ENCODE assay signal across 11 cellular contexts in genomic region chr11:2927493-2927800, GRCh38. TPM values are rescaled to one million over a fixed set of nuclear protein-coding genes. Genes with fewer than 3 reads are reported as not detected.
DNase-seq lines count a peak whose midpoint lies in the region; ATAC-seq and TF ChIP-seq lines count a peak whose summit lies in the region.
"Had no signal": no experiment of that assay in that cellular context is flagged by ENCODE, and none has a peak within 500 bp of the region (broad histone marks: within the 10 kb centered on the region; RNA-seq: fewer than 3 reads in every experiment).

No MANE protein-coding gene starts in this region.

- CTCF ChIA-PET in HCT116 (lab: Charles Lee), result no interaction called here

- DNase-seq in AG09309 (ENCODE audit: low read depth) (no peak), HCT116 (ENCODE audit: low read depth, low spot score) (no peak), brain microvascular endothelial cell (no peak), SIG-M5 treated with dmso at 0.1 percent for 504 hours (lab: John Stamatoyannopoulos, UW; ENCODE audit: unreplicated experiment) (no peak), NCI-H524 (lab: John Stamatoyannopoulos, UW) (no peak), NCI-H1048 (lab: John Stamatoyannopoulos, UW) (no peak)
- DNase-seq: HCEC 1CT, KG1 had no signal

- POLR2A ChIA-PET in HCT116 (lab: Charles Lee), result interaction anchor here (3.0 to 4.5 kb wide), 2 partner anchors 15 to 35 kb away, joined by 13 to 50 read pairs; no protein-coding TSS in a partner anchor

- no peak overlapping the region for H2AFZ ChIP-seq in HCT116 (ENCODE audit: low read depth, low read length, poor library complexity, severe bottlenecking)

- ATAC-seq in HCT116, result no peak
- no peak for ATAC-seq in HG03432 (IDR thresholded peaks at IDR 0.05; ENCODE audit: unreplicated experiment)

- peaks cover 30% of the 10 kb centered on the region for H3K79me2 ChIP-seq in HCT116 (ENCODE audit: insufficient read depth, low read length)

- in situ Hi-C loops in brain microvascular endothelial cell (cut with HindIII; ENCODE audit: low pct_ligation_motif_present, low sequenced_read_pairs), result no loop called here

- H3K4me2 ChIP-seq in HCT116 (ENCODE audit: low read length), result peak overlapping the region; percentile 89

- H3K27ac ChIP-seq in HCT116 (ENCODE audit: low read depth, low read length) (peak overlapping the region; percentile 99), brain microvascular endothelial cell (no peak overlapping the region)
- H3K27ac ChIP-seq: cardiac muscle cell had no signal

- TF ChIP-seq CTCF in AG09309 (IDR thresholded peaks at IDR 0.05; ENCODE audit: control insufficient read depth, insufficient read depth, low read depth, low read length, missing control alignments) (no peak), HCT116 (IDR thresholded peaks at IDR 0.05 in 2 of 3, conservative IDR thresholded peaks at IDR 0.05 in 1 of 3; ENCODE audit: borderline replicate concordance in 1 of 3, insufficient read depth in 1 of 3, low read depth in 2 of 3, low read length in 2 of 3) (no peak), brain microvascular endothelial cell (IDR thresholded peaks at IDR 0.05; ENCODE audit: low read depth, low read length, missing control alignments) (no peak)

- peak overlapping the region; percentile 86 for H3K4me3 ChIP-seq in AG09309 (ENCODE audit: control insufficient read depth, low read depth, low read length)
- H3K4me3 ChIP-seq in HCT116 (replicated peaks in 1 of 2; ENCODE audit: low read depth in 1 of 2, low read length in 2 of 2), result peak overlapping the region; percentile 61 to 93
- peak overlapping the region; percentile 87 for H3K4me3 ChIP-seq in brain microvascular endothelial cell (ENCODE audit: low read depth, low read length)
- H3K4me3 ChIP-seq in mucosa of stomach (ENCODE audit: low read length), result peak overlapping the region; percentile 60
- H3K4me3 ChIP-seq: cardiac muscle cell had no signal

- intact Hi-C loops in HCT116 (cut with micrococcal nuclease), result loop anchor here (5.0 kb wide), 1 partner anchor 290 kb away; the partner anchor contains the start of gene MRGPRG

- H4K20me1 ChIP-seq in HCT116 (ENCODE audit: insufficient read depth), result peaks cover 14% of the 10 kb centered on the region; the same call in 1 of the 2 replicates

- H3K36me3 ChIP-seq in HCT116 (ENCODE audit: control insufficient read depth in 1 of 2, insufficient read depth in 2 of 2, low read length in 2 of 2) (peaks cover 0 to 15% of the 10 kb centered on the region in 2 experiments; a peak in 2 of 4 replicates), brain microvascular endothelial cell (replicated peaks) (no peaks in the 10 kb centered on the region), mucosa of stomach (ENCODE audit: control insufficient read depth, insufficient read depth, low read length) (no peaks in the 10 kb centered on the region)
- H3K36me3 ChIP-seq: cardiac muscle cell had no signal

- no peak for TF ChIP-seq POLR2A in HCT116 (IDR thresholded peaks at IDR 0.05; ENCODE audit: borderline replicate concordance, extremely low read depth, insufficient read depth, insufficient read length)

- TF ChIP-seq RAD21 in HCT116 (IDR thresholded peaks at IDR 0.05; ENCODE audit: low read depth), result no peak

- H3K27me3 ChIP-seq in HCT116 (ENCODE audit: insufficient read depth, low read length) (no peaks in the 10 kb centered on the region), brain microvascular endothelial cell (replicated peaks) (no peaks in the 10 kb centered on the region), mucosa of stomach (ENCODE audit: control insufficient read depth, insufficient read depth, low read length) (no peaks in the 10 kb centered on the region)

- H3K4me1 ChIP-seq in HCT116 (ENCODE audit: control insufficient read depth in 1 of 2, insufficient read depth in 2 of 2, low read length in 2 of 2), result peaks cover 40 to 72% of the 10 kb centered on the region in 2 experiments
- peaks cover 44% of the 10 kb centered on the region for H3K4me1 ChIP-seq in mucosa of stomach (ENCODE audit: control insufficient read depth, insufficient read depth, low read length)

- H3K9me3 ChIP-seq in HCT116 (ENCODE audit: control insufficient read depth in 1 of 2, insufficient read depth in 1 of 2, low read depth in 1 of 2, low read length in 2 of 2), result no peaks in the 10 kb centered on the region
- H3K9me3 ChIP-seq in mucosa of stomach (ENCODE audit: control insufficient read depth, low read length), result no peaks in the 10 kb centered on the region

- BruUV-seq in HCT116 (replicated peaks; lab: Mats Ljungman, UMichigan), result no TSS peak

- H3K9ac ChIP-seq in HCT116 (ENCODE audit: low read length) (peak overlapping the region; percentile 97), mucosa of stomach (ENCODE audit: low read length) (peak overlapping the region; percentile 61)

- RAD21 ChIA-PET in HCT116 (lab: Charles Lee; ENCODE audit: low non-redundant PET in 1 of 2, low total read pairs in 2 of 2, uncharacterized antibody in 2 of 2, unreplicated experiment in 2 of 2), result no interaction called here

- H3K9me2 ChIP-seq in HCT116 (ENCODE audit: insufficient read depth), result no peaks in the 10 kb centered on the region

TF ChIP-seq in HCT116, 20 proteins besides CTCF, POLR2A, EP300 and RAD21:
- no peak for TF ChIP-seq YY1 (IDR thresholded peaks at IDR 0.05; ENCODE audit: extremely low read depth, insufficient replicate concordance, low read depth, low read length)
- no peak for TF ChIP-seq CBX3 (IDR thresholded peaks at IDR 0.05; ENCODE audit: low read depth)
- TF ChIP-seq EZH2 (IDR thresholded peaks at IDR 0.05), result no peak
- TF ChIP-seq TCF7L2 (IDR thresholded peaks at IDR 0.05; ENCODE audit: borderline replicate concordance, extremely low read depth, insufficient read depth, insufficient read length), result no peak
- no peak for TF ChIP-seq FOSL1 (IDR thresholded peaks at IDR 0.05; ENCODE audit: low read depth)
- TF ChIP-seq SP1 (IDR thresholded peaks at IDR 0.05; ENCODE audit: low read depth), result no peak
- TF ChIP-seq REST (IDR thresholded peaks at IDR 0.05; ENCODE audit: low read depth), result no peak

RNA-seq across cellular contexts. Expression of gene PHLDA2, which starts 1.8 kb away (rescaled TPM):
- 309 TPM for total RNA-seq in HCT116 (2021; ENCODE audit: unreplicated experiment)
- polyA plus RNA-seq in HCT116 (2012), result 446 and 495 TPM in 2 replicates

RNA-seq across cellular contexts. Expression of gene CDKN1C, which starts 41.9 kb away (rescaled TPM):
- total RNA-seq in HCT116 (2021; ENCODE audit: unreplicated experiment), result 24.0 TPM
- polyA plus RNA-seq in HCT116 (2012), result 15.9 and 22.3 TPM in 2 replicates
